ENCODE assay signal across 14 cellular contexts in the genomic region with DNA sequence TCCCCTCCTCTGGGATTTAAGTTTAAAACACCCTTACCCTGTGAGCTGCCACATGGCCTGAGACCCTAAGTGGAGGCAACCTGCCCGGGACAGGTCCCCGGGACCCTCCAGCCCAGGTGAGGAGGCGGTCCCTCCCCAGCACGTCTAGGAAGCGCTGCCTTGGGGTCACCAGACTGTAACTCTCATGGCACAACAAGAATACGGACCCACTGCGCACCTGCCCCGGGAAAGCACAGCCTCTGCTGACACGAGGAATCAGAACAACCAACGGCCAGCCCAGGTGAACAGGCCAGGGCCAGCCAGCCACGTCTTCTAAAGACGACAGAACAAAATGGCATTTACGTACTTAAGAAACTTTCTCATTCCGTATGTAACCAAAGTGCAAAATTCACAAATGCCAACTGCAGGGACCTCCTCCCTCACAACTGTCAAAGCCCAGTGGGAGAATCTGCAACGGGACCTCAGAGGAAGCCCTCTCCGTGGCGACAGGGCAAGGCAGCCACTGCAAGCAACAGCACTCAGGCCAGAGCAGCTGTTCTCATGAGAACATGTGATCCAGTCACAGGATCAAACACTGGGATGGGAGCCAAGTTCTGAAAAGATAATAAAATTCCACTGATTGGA.
A peak's percentile ranks its signal among the peaks of the same experiment; 100 is the strongest.
DNase-seq lines count a peak whose midpoint lies in the region; ATAC-seq, FAIRE-seq and TF ChIP-seq lines count a peak whose summit lies in the region.
"Had no signal": no experiment of that assay in that cellular context is flagged by ENCODE, and none has a peak within 500 bp of the region (broad histone marks: within the 10 kb centered on the region; RNA-seq: fewer than 3 reads in every experiment).

No MANE protein-coding gene starts in this region.

- H3K4me2 ChIP-seq in HepG2 (ENCODE audit: low read depth, low read length): no peak overlapping the region

- no peaks in the 10 kb centered on the region for H3K4me1 ChIP-seq in right lobe of liver
- no peaks in the 10 kb centered on the region for H3K4me1 ChIP-seq in HepG2 (ENCODE audit: insufficient read depth, low read length)

- no peaks in the 10 kb centered on the region for H4K20me1 ChIP-seq in HepG2 (ENCODE audit: insufficient read depth, low read length)

- DNase-seq in right lobe of liver (peak in 1 of 3 donors; percentile 41), HepG2 (ENCODE audit: low spot score) (no peak), caudate nucleus (lab: John Stamatoyannopoulos, UW) (peak in 6 of 61 donors; percentile 25 to 40 (median 34)), left colon (no peak), D721Med (ENCODE audit: insufficient read length, low spot score) (no peak)
- no peak for DNase-seq in stimulated activated naive CD4-positive, alpha-beta T cell (lab: John Stamatoyannopoulos, UW)
- DNase-seq: CD4-positive, alpha-beta memory T cell; effector CD4-positive, alpha-beta T cell; Kasumi-1; stimulated activated CD4-positive, alpha-beta T cell treated with anti-CD3 and anti-CD28 coated beads, Interleukin-2, amount 100 ng/mL, for 24 hours had no signal

- in situ Hi-C loops in HepG2 (cut with HindIII; ENCODE audit: extremely low pct_ligation_motif_present, low pct_unique_long_range_greater_than_20kb): no loop called here

- intact Hi-C loops in right lobe of liver (cut with DNase I): no loop called here
- intact Hi-C loops in HepG2 (cut with micrococcal nuclease; ENCODE audit: unreplicated experiment): no loop called here
- intact Hi-C loops in left colon (cut with DNase I, micrococcal nuclease): no loop called here

- no peaks in the 10 kb centered on the region for H3K79me2 ChIP-seq in HepG2 (ENCODE audit: insufficient read depth, low read length)

- no peak overlapping the region; the same call in 1 of the 2 replicates for H3K9ac ChIP-seq in HepG2 (ENCODE audit: insufficient read depth, low read depth, low read length)

- H3K4me3 ChIP-seq in right lobe of liver (no peak overlapping the region), HepG2 (replicated peaks in 1 of 3; ENCODE audit: insufficient read depth in 1 of 3, low read depth in 2 of 3, low read length in 3 of 3) (no peak overlapping the region)
- H3K4me3 ChIP-seq: lung, SJSA1 had no signal

- no peak overlapping the region for H3K27ac ChIP-seq in right lobe of liver
- no peak overlapping the region for H3K27ac ChIP-seq in HepG2 (ENCODE audit: extremely low read length, insufficient read depth, low read length)
- peak overlapping the region; percentile 3 for H3K27ac ChIP-seq in caudate nucleus (ENCODE audit: low read depth, low read length)
- H3K27ac ChIP-seq: SJSA1 had no signal

- CTCF ChIA-PET in HepG2 (lab: Yijun Ruan, JAX; ENCODE audit: low intra/inter-chr PET ratio, low total read pairs): no interaction called here

- POLR2A ChIA-PET in HepG2 (lab: Yijun Ruan, JAX): no interaction called here

- TF ChIP-seq CTCF in right lobe of liver (IDR thresholded peaks at IDR 0.05) (no peak), HepG2 (CRISPR knock-in tag; IDR thresholded peaks at IDR 0.05) (no peak), D721Med (IDR thresholded peaks at IDR 0.05; ENCODE audit: insufficient read depth, missing control alignments) (no peak)

- no peak for TF ChIP-seq RAD21 in HepG2 (CRISPR knock-in tag; IDR thresholded peaks at IDR 0.05)

- H2AFZ ChIP-seq in HepG2 (ENCODE audit: low read length): no peak overlapping the region

- no peaks in the 10 kb centered on the region for H3K9me3 ChIP-seq in right lobe of liver
- no peaks in the 10 kb centered on the region for H3K9me3 ChIP-seq in HepG2 (ENCODE audit: low read length)
- H3K9me3 ChIP-seq: SJSA1 had no signal

- no TSS peak for BruUV-seq in HepG2 (replicated peaks; lab: Mats Ljungman, UMichigan)

- TF ChIP-seq POLR2A in right lobe of liver (IDR thresholded peaks at IDR 0.05) (no peak), HepG2 (IDR thresholded peaks at IDR 0.05; ENCODE audit: insufficient read depth in 1 of 2, low read depth in 2 of 2, low read length in 2 of 2) (no peak)

- WGBS in right lobe of liver (ENCODE audit: insufficient coverage, low coverage, low lambda C conversion rate, missing lambda C conversion rate): 27% methylated on average over 4 of the region's 17 CpGs
- 93% methylated on average over 17 of the region's 17 CpGs for WGBS in HepG2 (ENCODE audit: low lambda C conversion rate)

- TF ChIP-seq EP300 in HepG2 (IDR thresholded peaks at IDR 0.05; ENCODE audit: low read depth in 2 of 2, low read length in 2 of 2): no peak
- TF ChIP-seq EP300 in HepG2 (CRISPR knock-in tag; IDR thresholded peaks at IDR 0.05; ENCODE audit: borderline replicate concordance): no peak

- H3K27me3 ChIP-seq in right lobe of liver (no peaks in the 10 kb centered on the region), HepG2 (ENCODE audit: control insufficient read depth in 1 of 2, insufficient read depth in 2 of 2, low read length in 2 of 2) (no peaks in the 10 kb centered on the region)
- H3K27me3 ChIP-seq: SJSA1 had no signal

- no peaks in the 10 kb centered on the region for H3K36me3 ChIP-seq in right lobe of liver
- H3K36me3 ChIP-seq in HepG2 (replicated peaks in 1 of 2; ENCODE audit: control insufficient read depth in 1 of 2, insufficient read depth in 2 of 2, low read length in 2 of 2): no peaks in the 10 kb centered on the region

- FAIRE-seq in HepG2 (lab: Jason Lieb, UNC) (no peak), D721Med (lab: Jason Lieb, UNC) (no peak)

- ATAC-seq in right lobe of liver (peak; percentile 25 to 51 (median 33)), HepG2 (no peak), left colon (peak; percentile 65), HG03039 (IDR thresholded peaks at IDR 0.05; ENCODE audit: unreplicated experiment) (no peak), GM21619 (IDR thresholded peaks at IDR 0.05; ENCODE audit: unreplicated experiment) (no peak)

TF ChIP-seq in HepG2, 621 proteins besides CTCF, POLR2A, EP300 and RAD21:
- TF ChIP-seq ZBTB1 (CRISPR knock-in tag; IDR thresholded peaks at IDR 0.05; ENCODE audit: borderline replicate concordance) (no peak), PLRG1 (conservative IDR thresholded peaks at IDR 0.05) (no peak), SIN3A (IDR thresholded peaks at IDR 0.05; ENCODE audit: borderline replicate concordance, low read depth, low read length) (no peak), ATAD3A (CRISPR knock-in tag; IDR thresholded peaks at IDR 0.05) (no peak), CENPX (CRISPR knock-in tag; IDR thresholded peaks at IDR 0.05) (no peak), SOX6 (IDR thresholded peaks at IDR 0.05) (no peak), SOX6 (CRISPR knock-in tag; IDR thresholded peaks at IDR 0.05) (no peak)
- TF ChIP-seq, protein P1, sequence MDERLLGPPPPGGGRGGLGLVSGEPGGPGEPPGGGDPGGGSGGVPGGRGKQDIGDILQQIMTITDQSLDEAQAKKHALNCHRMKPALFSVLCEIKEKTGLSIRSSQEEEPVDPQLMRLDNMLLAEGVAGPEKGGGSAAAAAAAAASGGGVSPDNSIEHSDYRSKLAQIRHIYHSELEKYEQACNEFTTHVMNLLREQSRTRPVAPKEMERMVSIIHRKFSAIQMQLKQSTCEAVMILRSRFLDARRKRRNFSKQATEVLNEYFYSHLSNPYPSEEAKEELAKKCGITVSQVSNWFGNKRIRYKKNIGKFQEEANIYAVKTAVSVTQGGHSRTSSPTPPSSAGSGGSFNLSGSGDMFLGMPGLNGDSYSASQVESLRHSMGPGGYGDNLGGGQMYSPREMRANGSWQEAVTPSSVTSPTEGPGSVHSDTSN (CRISPR knock-in tag; IDR thresholded peaks at IDR 0.05): no peak

Comparison
In these comparisons a context has a peak if more than half of its experiments do, and no peak if none do; other contexts are left out.
1. ATAC-seq: peak in right lobe of liver (4 of 4) and left colon (single experiment); none in HepG2 (single experiment), HG03039 (single experiment) and GM21619 (single experiment).